ENCODE assay signal across 31 cellular contexts in genomic region chr2:232288489-232288888, GRCh38.
"Had no signal": no experiment of that assay in that cellular context is flagged by ENCODE, and none has a peak within 500 bp of the region (broad histone marks: within the 10 kb centered on the region; RNA-seq: fewer than 3 reads in every experiment).

No MANE protein-coding gene starts in this region.

- H3K27me3 ChIP-seq: ascending aorta, breast epithelium, cardiac muscle cell, dorsolateral prefrontal cortex, foreskin keratinocyte, gastrocnemius medialis, heart left ventricle had no signal

- H3K4me1 ChIP-seq: ascending aorta, breast epithelium, gastrocnemius medialis had no signal

- H3K27ac ChIP-seq: ascending aorta, breast epithelium, cardiac muscle cell, coronary artery, foreskin keratinocyte, gastrocnemius medialis, heart left ventricle had no signal

- H3K36me3 ChIP-seq: breast epithelium, cardiac muscle cell, gastrocnemius medialis had no signal

- H3K4me3 ChIP-seq: ascending aorta, breast epithelium, cardiac muscle cell, coronary artery, dorsolateral prefrontal cortex, gastrocnemius medialis, heart left ventricle had no signal

- H3K9me3 Mint-ChIP-seq: activated CD4-positive, alpha-beta T cell treated with anti-CD3 and anti-CD28 coated beads, Interleukin-2, amount 10 ng/mL, durations not matched to agents 7 days and 5 days; activated CD8-positive, alpha-beta T cell treated with anti-CD3 and anti-CD28 coated beads for 36 hours; activated naive CD4-positive, alpha-beta T cell treated with anti-CD3 and anti-CD28 coated beads for 36 hours; activated naive CD4-positive, alpha-beta T cell treated with anti-CD3 and anti-CD28 coated beads, Interleukin-2, amount 50 U/mL, for 24 hours; activated naive CD8-positive, alpha-beta T cell treated with anti-CD3 and anti-CD28 coated beads for 36 hours; activated naive CD8-positive, alpha-beta T cell treated with anti-CD3 and anti-CD28 coated beads, Interleukin-2, amount 50 U/mL, for 24 hours; activated T-cell treated with anti-CD3 and anti-CD28 coated beads, Interleukin-2, amount 50 U/mL, for 4 hours; activated T-helper 2 cell treated with anti-CD3 and anti-CD28 coated beads, Interferon-gamma antibody, Interleukin-2, Interleukin-4, amounts not matched to agents 10 μg/mL and 5 μg/mL and 100 μg/mL, durations not matched to agents 14 hours and 24 hours and 36 hours; brain; dendritic cell treated with granulocyte-macrophage colony-stimulating factor and Interleukin-4, amounts not matched to agents 40 ng/mL and 50 ng/mL, for 4 days; endodermal cell had no signal

- H3K27ac Mint-ChIP-seq: activated CD4-positive, alpha-beta T cell treated with anti-CD3 and anti-CD28 coated beads, Interleukin-2, amount 10 ng/mL, durations not matched to agents 7 days and 5 days; activated CD8-positive, alpha-beta T cell treated with anti-CD3 and anti-CD28 coated beads for 36 hours; activated naive CD4-positive, alpha-beta T cell treated with anti-CD3 and anti-CD28 coated beads for 36 hours; activated naive CD4-positive, alpha-beta T cell treated with anti-CD3 and anti-CD28 coated beads, Interleukin-2, amount 50 U/mL, for 24 hours; activated naive CD8-positive, alpha-beta T cell treated with anti-CD3 and anti-CD28 coated beads, Interleukin-2, amount 50 U/mL, for 24 hours; activated T-helper 2 cell treated with anti-CD3 and anti-CD28 coated beads, Interferon-gamma antibody, Interleukin-2, Interleukin-4, amounts not matched to agents 10 μg/mL and 5 μg/mL and 100 μg/mL, durations not matched to agents 14 hours and 24 hours and 36 hours; dendritic cell treated with granulocyte-macrophage colony-stimulating factor and Interleukin-4, amounts not matched to agents 40 ng/mL and 50 ng/mL, for 4 days; endodermal cell had no signal

- DNase-seq: activated CD4-positive, alpha-beta T cell treated with anti-CD3 and anti-CD28 coated beads for 4 hours; activated CD4-positive, alpha-beta T cell treated with anti-CD3 and anti-CD28 coated beads, Interleukin-2, amount 10 ng/mL, durations not matched to agents 7 days and 5 days; activated CD4-positive, alpha-beta T cell treated with anti-CD3 and anti-CD28 coated beads, Interleukin-2, amount 50 U/mL, for 48 hours; activated CD4-positive, CD25-positive, alpha-beta regulatory T cell; activated CD4-positive, CD25-positive, alpha-beta regulatory T cell treated with anti-CD3 and anti-CD28 coated beads, Interleukin-2, amount 50 U/mL, for 72 hours; activated CD8-positive, alpha-beta memory T cell treated with anti-CD3 and anti-CD28 coated beads for 24 hours; activated CD8-positive, alpha-beta T cell treated with anti-CD3 and anti-CD28 coated beads for 36 hours; activated effector memory CD4-positive, alpha-beta T cell treated with anti-CD3 and anti-CD28 coated beads, Interleukin-2, amount 50 U/mL, for 16 hours; activated naive CD4-positive, alpha-beta T cell treated with anti-CD3 and anti-CD28 coated beads for 36 hours; activated naive CD8-positive, alpha-beta T cell treated with anti-CD3 and anti-CD28 coated beads for 36 hours; activated naive CD8-positive, alpha-beta T cell treated with anti-CD3 and anti-CD28 coated beads, Interleukin-2, amount 50 U/mL, for 24 hours; activated T-cell treated with anti-CD3 and anti-CD28 coated beads, Interleukin-2, amount 50 U/mL, for 4 hours; central memory CD4-positive, alpha-beta T cell; cerebellar nuclear complex; dorsolateral prefrontal cortex; effector memory CD4-positive, alpha-beta T cell; endodermal cell; gastrocnemius medialis; glutamatergic neuron; heart left ventricle; T-helper 2 cell had no signal

- ATAC-seq: activated CD8-positive, alpha-beta T cell treated with anti-CD3 and anti-CD28 coated beads for 36 hours; activated naive CD8-positive, alpha-beta T cell treated with anti-CD3 and anti-CD28 coated beads, Interleukin-2, amount 50 U/mL, for 24 hours; activated T-cell treated with anti-CD3 and anti-CD28 coated beads, Interleukin-2, amount 50 U/mL, for 4 hours; esophagus mucosa; foreskin keratinocyte; gastrocnemius medialis; heart left ventricle had no signal

- H3K27me3 Mint-ChIP-seq: activated CD4-positive, alpha-beta T cell treated with anti-CD3 and anti-CD28 coated beads, Interleukin-2, amount 10 ng/mL, durations not matched to agents 7 days and 5 days; activated CD8-positive, alpha-beta T cell treated with anti-CD3 and anti-CD28 coated beads for 36 hours; activated naive CD4-positive, alpha-beta T cell treated with anti-CD3 and anti-CD28 coated beads, Interleukin-2, amount 50 U/mL, for 24 hours; activated naive CD8-positive, alpha-beta T cell treated with anti-CD3 and anti-CD28 coated beads for 36 hours; activated naive CD8-positive, alpha-beta T cell treated with anti-CD3 and anti-CD28 coated beads, Interleukin-2, amount 50 U/mL, for 24 hours; dendritic cell treated with granulocyte-macrophage colony-stimulating factor and Interleukin-4, amounts not matched to agents 40 ng/mL and 50 ng/mL, for 4 days had no signal

- H3K4me3 Mint-ChIP-seq: activated CD4-positive, alpha-beta T cell treated with anti-CD3 and anti-CD28 coated beads, Interleukin-2, amount 10 ng/mL, durations not matched to agents 7 days and 5 days; activated CD8-positive, alpha-beta T cell treated with anti-CD3 and anti-CD28 coated beads for 36 hours; activated naive CD4-positive, alpha-beta T cell treated with anti-CD3 and anti-CD28 coated beads for 36 hours; activated naive CD4-positive, alpha-beta T cell treated with anti-CD3 and anti-CD28 coated beads, Interleukin-2, amount 50 U/mL, for 24 hours; activated naive CD8-positive, alpha-beta T cell treated with anti-CD3 and anti-CD28 coated beads for 36 hours; activated naive CD8-positive, alpha-beta T cell treated with anti-CD3 and anti-CD28 coated beads, Interleukin-2, amount 50 U/mL, for 24 hours; activated T-cell treated with anti-CD3 and anti-CD28 coated beads, Interleukin-2, amount 50 U/mL, for 4 hours; brain; dendritic cell treated with granulocyte-macrophage colony-stimulating factor and Interleukin-4, amounts not matched to agents 40 ng/mL and 50 ng/mL, for 4 days; endodermal cell had no signal

- H3K9me3 ChIP-seq: ascending aorta, breast epithelium, gastrocnemius medialis, heart left ventricle had no signal
